Comparison of ENCODE assay signal across 16 cellular contexts in genomic region chr6:12656841-12657435, GRCh38.
"Had no signal": no experiment of that assay in that cellular context is flagged by ENCODE, and none has a peak within 500 bp of the region (broad histone marks: within the 10 kb centered on the region; RNA-seq: fewer than 3 reads in every experiment).

No MANE protein-coding gene starts in this region.

- H3K36me3 ChIP-seq: adrenal gland, sigmoid colon had no signal

- H3K27ac ChIP-seq: adrenal gland, body of pancreas, sigmoid colon had no signal

- H3K36me3 Mint-ChIP-seq: activated naive CD4-positive, alpha-beta T cell treated with anti-CD3 and anti-CD28 coated beads, Interleukin-2, amount 10 ng/mL, durations not matched to agents 7 days and 5 days; naive thymus-derived CD8-positive, alpha-beta T cell; stimulated activated naive B cell treated with anti-CD40 and anti-IgM and Interleukin-4, amounts not matched to agents 10 μg/mL and 1 μg/mL and 100 μg/mL, for 72 hours had no signal

- H3K4me3 ChIP-seq: adrenal gland, body of pancreas, mucosa of descending colon, sigmoid colon had no signal

- DNase-seq: activated CD4-positive, alpha-beta T cell treated with anti-CD3 and anti-CD28 coated beads, Interleukin-2, amount 10 ng/mL, durations not matched to agents 7 days and 5 days; activated CD4-positive, CD25-positive, alpha-beta regulatory T cell; activated naive CD4-positive, alpha-beta T cell treated with anti-CD3 and anti-CD28 coated beads, Interleukin-2, amount 10 ng/mL, durations not matched to agents 7 days and 5 days; activated T-cell treated with anti-CD3 and anti-CD28 coated beads for 4 hours; adrenal gland; body of pancreas; mucosa of descending colon; naive thymus-derived CD8-positive, alpha-beta T cell; sigmoid colon; stimulated activated CD4-positive, alpha-beta T cell treated with anti-CD3 and anti-CD28 coated beads, Interleukin-2, amount 100 ng/mL, for 24 hours; stimulated activated naive B cell treated with anti-CD40 and anti-IgM and Interleukin-4, amounts not matched to agents 10 μg/mL and 1 μg/mL and 100 μg/mL, for 72 hours; T-helper 17 cell; trophoblast cell had no signal

- H3K4me1 Mint-ChIP-seq: central memory CD8-positive, alpha-beta T cell; stimulated activated naive B cell treated with anti-CD40 and anti-IgM and Interleukin-4, amounts not matched to agents 10 μg/mL and 1 μg/mL and 100 μg/mL, for 72 hours had no signal

- H3K27ac Mint-ChIP-seq: activated CD4-positive, alpha-beta T cell treated with anti-CD3 and anti-CD28 coated beads, Interleukin-2, amount 10 ng/mL, durations not matched to agents 7 days and 5 days; activated naive CD4-positive, alpha-beta T cell treated with anti-CD3 and anti-CD28 coated beads, Interleukin-2, amount 10 ng/mL, durations not matched to agents 7 days and 5 days; activated T-helper 2 cell treated with anti-CD3 and anti-CD28 coated beads, Interferon-gamma antibody, Interleukin-2, Interleukin-4, amounts not matched to agents 10 μg/mL and 5 μg/mL and 100 μg/mL, durations not matched to agents 14 hours and 24 hours and 36 hours; dendritic cell treated with granulocyte-macrophage colony-stimulating factor and Interleukin-4, amounts not matched to agents 40 ng/mL and 50 ng/mL, for 4 days; naive thymus-derived CD8-positive, alpha-beta T cell; stimulated activated naive B cell treated with anti-CD40 and anti-IgM and Interleukin-4, amounts not matched to agents 10 μg/mL and 1 μg/mL and 100 μg/mL, for 72 hours; T-helper 17 cell had no signal

- H3K9me3 ChIP-seq: adrenal gland, body of pancreas, mucosa of descending colon, sigmoid colon had no signal

- H3K4me1 ChIP-seq: adrenal gland, body of pancreas, sigmoid colon had no signal

- ATAC-seq: body of pancreas; mucosa of descending colon; naive thymus-derived CD8-positive, alpha-beta T cell; stimulated activated naive B cell treated with anti-CD40 and anti-IgM and Interleukin-4, amounts not matched to agents 10 μg/mL and 1 μg/mL and 100 μg/mL, for 72 hours; T-helper 17 cell had no signal

- H3K9me3 Mint-ChIP-seq: activated CD4-positive, alpha-beta T cell treated with anti-CD3 and anti-CD28 coated beads, Interleukin-2, amount 10 ng/mL, durations not matched to agents 7 days and 5 days; activated naive CD4-positive, alpha-beta T cell treated with anti-CD3 and anti-CD28 coated beads, Interleukin-2, amount 10 ng/mL, durations not matched to agents 7 days and 5 days; activated T-helper 2 cell treated with anti-CD3 and anti-CD28 coated beads, Interferon-gamma antibody, Interleukin-2, Interleukin-4, amounts not matched to agents 10 μg/mL and 5 μg/mL and 100 μg/mL, durations not matched to agents 14 hours and 24 hours and 36 hours; central memory CD8-positive, alpha-beta T cell; dendritic cell treated with granulocyte-macrophage colony-stimulating factor and Interleukin-4, amounts not matched to agents 40 ng/mL and 50 ng/mL, for 4 days; naive thymus-derived CD8-positive, alpha-beta T cell; stimulated activated naive B cell treated with anti-CD40 and anti-IgM and Interleukin-4, amounts not matched to agents 10 μg/mL and 1 μg/mL and 100 μg/mL, for 72 hours had no signal

- H3K27me3 ChIP-seq: body of pancreas, sigmoid colon had no signal

- H3K4me3 Mint-ChIP-seq: activated CD4-positive, alpha-beta T cell treated with anti-CD3 and anti-CD28 coated beads, Interleukin-2, amount 10 ng/mL, durations not matched to agents 7 days and 5 days; activated naive CD4-positive, alpha-beta T cell treated with anti-CD3 and anti-CD28 coated beads, Interleukin-2, amount 10 ng/mL, durations not matched to agents 7 days and 5 days; central memory CD8-positive, alpha-beta T cell; dendritic cell treated with granulocyte-macrophage colony-stimulating factor and Interleukin-4, amounts not matched to agents 40 ng/mL and 50 ng/mL, for 4 days; naive thymus-derived CD8-positive, alpha-beta T cell; stimulated activated naive B cell treated with anti-CD40 and anti-IgM and Interleukin-4, amounts not matched to agents 10 μg/mL and 1 μg/mL and 100 μg/mL, for 72 hours; T-helper 17 cell had no signal
